27 cellular contexts compared by ENCODE assay signal in genomic region chr9:133910855-133911514, GRCh38.
DNase-seq lines count a peak whose midpoint lies in the region; ATAC-seq, FAIRE-seq and TF ChIP-seq lines count a peak whose summit lies in the region.
"Had no signal": no experiment of that assay in that cellular context is flagged by ENCODE, and none has a peak within 500 bp of the region (broad histone marks: within the 10 kb centered on the region; RNA-seq: fewer than 3 reads in every experiment).

No MANE protein-coding gene starts in this region.

- H3K27ac ChIP-seq in liver (ENCODE audit: low read depth in 1 of 2, low read length in 2 of 2) (peak overlapping the region; percentile 32 to 36), HepG2 (ENCODE audit: extremely low read length, insufficient read depth, low read length) (no peak overlapping the region), endodermal cell (ENCODE audit: low read depth, low read length) (no peak overlapping the region)
- H3K27ac ChIP-seq: thoracic aorta had no signal

- FAIRE-seq in HepG2 (lab: Jason Lieb, UNC): no peak
- FAIRE-seq: H1 had no signal

- no peak for DNase-seq in HepG2 (ENCODE audit: low spot score)
- no peak for DNase-seq in glutamatergic neuron
- no peak for DNase-seq in nephron progenitor cell
- peak; percentile 50 for DNase-seq in ureter (ENCODE audit: low spot score)
- no peak for DNase-seq in NCI-H1105 treated with DMSO at 0.1 percent for 48 hours (lab: John Stamatoyannopoulos, UW)
- no peak for DNase-seq in endodermal cell
- DNase-seq: 8988T; activated CD4-positive, alpha-beta T cell treated with anti-CD3 and anti-CD28 coated beads, Interleukin-2, amount 50 U/mL, for 1 hour; activated naive CD4-positive, alpha-beta T cell treated with anti-CD3 and anti-CD28 coated beads, Interleukin-2, amount 10 ng/mL, durations not matched to agents 7 days and 5 days; CD4-positive, CD25-positive, alpha-beta regulatory T cell; EL; hypothalamus; immature natural killer cell; left ventricle myocardium superior; NCI-H1694 treated with DMSO at 0.1 percent for 48 hours; NCI-H2171; NCI-H510A treated with DMSO at 0.1 percent for 48 hours; NK-92 treated with Interleukin-12 subunit alpha and Interleukin-12 subunit beta, amount 100 ng/mL, for 24 hours; PC-3; Right ventricle myocardium superior; stimulated activated CD4-positive, alpha-beta T cell treated with anti-CD3 and anti-CD28 coated beads, Interleukin-15, amount 100 ng/mL, for 24 hours; stimulated activated naive CD4-positive, alpha-beta T cell treated with Interleukin-2 at 50 U/mL for 16 hours had no signal

- H2AFZ ChIP-seq in HepG2 (ENCODE audit: low read length): no peak overlapping the region

- peaks cover 35% of the 10 kb centered on the region for H3K27me3 Mint-ChIP-seq in glutamatergic neuron (ENCODE audit: unreplicated experiment)
- peaks cover 12% of the 10 kb centered on the region for H3K27me3 Mint-ChIP-seq in nephron progenitor cell (ENCODE audit: low read depth, poor library complexity)
- no peaks in the 10 kb centered on the region for H3K27me3 Mint-ChIP-seq in endodermal cell (ENCODE audit: insufficient read depth)
- H3K27me3 Mint-ChIP-seq: CD4-positive, CD25-positive, alpha-beta regulatory T cell had no signal

- peaks cover 43% of the 10 kb centered on the region for H3K9me3 Mint-ChIP-seq in glutamatergic neuron (ENCODE audit: unreplicated experiment)
- no peaks in the 10 kb centered on the region for H3K9me3 Mint-ChIP-seq in nephron progenitor cell
- no peaks in the 10 kb centered on the region for H3K9me3 Mint-ChIP-seq in endodermal cell
- H3K9me3 Mint-ChIP-seq: activated T-helper 1 cell treated with anti-CD3 and anti-CD28 coated beads, Interleukin-12 subunit alpha, Interleukin-12 subunit beta, Interleukin-2, Interleukin-4 antibody, amounts not matched to agents 30 ng/mL and 10 ng/mL and 1 ng/mL, durations not matched to agents 14 hours and 24 hours and 36 hours; CD4-positive, CD25-positive, alpha-beta regulatory T cell; immature natural killer cell had no signal

- H4K20me1 ChIP-seq in HepG2 (ENCODE audit: insufficient read depth, low read length): 0 out of 2 replicates have a peak, but pooled peaks cover 2% of the 10 kb centered on the region

- ATAC-seq in HepG2 (no peak), GM18502 (IDR thresholded peaks at IDR 0.05; ENCODE audit: poor library complexity, unreplicated experiment) (no peak)
- ATAC-seq: left ventricle myocardium superior, PC-3 had no signal

- H3K9ac ChIP-seq in liver (ENCODE audit: low read depth in 1 of 2, low read length in 2 of 2): peak overlapping the region in 1 of 2 donors; percentile 51
- H3K9ac ChIP-seq in HepG2 (ENCODE audit: insufficient read depth, low read depth, low read length): no peak overlapping the region
- H3K9ac ChIP-seq in endodermal cell (ENCODE audit: extremely low read depth, low read length, poor library complexity, severe bottlenecking): no peak overlapping the region

- no peaks in the 10 kb centered on the region for H3K27me3 ChIP-seq in liver (ENCODE audit: control insufficient read depth in 4 of 4, insufficient read depth in 4 of 4, low read length in 3 of 4)
- no peaks in the 10 kb centered on the region for H3K27me3 ChIP-seq in HepG2 (ENCODE audit: control insufficient read depth in 1 of 2, insufficient read depth in 2 of 2, low read length in 2 of 2)
- H3K27me3 ChIP-seq in endodermal cell (ENCODE audit: control insufficient read depth, insufficient read depth, low read length, poor library complexity, severe bottlenecking): no peaks in the 10 kb centered on the region

- no peak for TF ChIP-seq CTCF in liver (IDR thresholded peaks at IDR 0.05; ENCODE audit: low read depth, low read length, missing input control)
- no peak for TF ChIP-seq CTCF in HepG2 (CRISPR knock-in tag; IDR thresholded peaks at IDR 0.05)
- no peak for TF ChIP-seq CTCF in glutamatergic neuron (IDR thresholded peaks at IDR 0.05; ENCODE audit: partially characterized antibody, unreplicated experiment)
- no peak for TF ChIP-seq CTCF in nephron progenitor cell (IDR thresholded peaks at IDR 0.05)
- no peak for TF ChIP-seq CTCF in endodermal cell (conservative IDR thresholded peaks at IDR 0.05)

- H3K27ac Mint-ChIP-seq in glutamatergic neuron (ENCODE audit: unreplicated experiment): peak overlapping the region; percentile 22
- peak overlapping the region; percentile 48 for H3K27ac Mint-ChIP-seq in nephron progenitor cell
- H3K27ac Mint-ChIP-seq in endodermal cell: no peak overlapping the region
- H3K27ac Mint-ChIP-seq: activated naive CD4-positive, alpha-beta T cell treated with anti-CD3 and anti-CD28 coated beads, Interleukin-2, amount 10 ng/mL, durations not matched to agents 7 days and 5 days; activated T-helper 1 cell treated with anti-CD3 and anti-CD28 coated beads, Interleukin-12 subunit alpha, Interleukin-12 subunit beta, Interleukin-2, Interleukin-4 antibody, amounts not matched to agents 30 ng/mL and 10 ng/mL and 1 ng/mL, durations not matched to agents 14 hours and 24 hours and 36 hours; CD4-positive, CD25-positive, alpha-beta regulatory T cell; immature natural killer cell had no signal

- in situ Hi-C loops in HepG2 (cut with HindIII; ENCODE audit: extremely low pct_ligation_motif_present, low pct_unique_long_range_greater_than_20kb): no loop called here

- H3K36me3 Mint-ChIP-seq in glutamatergic neuron (ENCODE audit: unreplicated experiment) (no peaks in the 10 kb centered on the region), nephron progenitor cell (ENCODE audit: low read depth) (no peaks in the 10 kb centered on the region), endodermal cell (ENCODE audit: low read depth) (peaks cover 2% of the 10 kb centered on the region)
- H3K36me3 Mint-ChIP-seq: activated naive CD4-positive, alpha-beta T cell treated with anti-CD3 and anti-CD28 coated beads, Interleukin-2, amount 10 ng/mL, durations not matched to agents 7 days and 5 days; CD4-positive, CD25-positive, alpha-beta regulatory T cell; immature natural killer cell had no signal

- no peak for TF ChIP-seq EP300 in HepG2 (IDR thresholded peaks at IDR 0.05; ENCODE audit: low read depth in 2 of 2, low read length in 2 of 2)
- TF ChIP-seq EP300 in HepG2 (CRISPR knock-in tag; IDR thresholded peaks at IDR 0.05; ENCODE audit: borderline replicate concordance): no peak

- H3K4me1 Mint-ChIP-seq in glutamatergic neuron (ENCODE audit: low read depth, unreplicated experiment) (peaks cover 72% of the 10 kb centered on the region), nephron progenitor cell (peaks cover 94% of the 10 kb centered on the region), endodermal cell (peaks cover 17% of the 10 kb centered on the region)
- H3K4me1 Mint-ChIP-seq: activated naive CD4-positive, alpha-beta T cell treated with anti-CD3 and anti-CD28 coated beads, Interleukin-2, amount 10 ng/mL, durations not matched to agents 7 days and 5 days; CD4-positive, CD25-positive, alpha-beta regulatory T cell; immature natural killer cell had no signal

- H3K9me3 ChIP-seq in liver (ENCODE audit: control insufficient read depth in 4 of 4, low read length in 3 of 4) (no peaks in the 10 kb centered on the region), HepG2 (ENCODE audit: low read length) (no peaks in the 10 kb centered on the region), endodermal cell (ENCODE audit: control insufficient read depth, low read length) (no peaks in the 10 kb centered on the region)
- H3K9me3 ChIP-seq: thoracic aorta had no signal

- CTCF ChIA-PET in HepG2 (lab: Yijun Ruan, JAX; ENCODE audit: low intra/inter-chr PET ratio, low total read pairs): no interaction called here

- 55% methylated on average over 26 of the region's 26 CpGs for WGBS in liver
- 92% methylated on average over 18 of the region's 26 CpGs for WGBS in HepG2 (ENCODE audit: low lambda C conversion rate)
- WGBS in endodermal cell (ENCODE audit: insufficient coverage in 1 of 2, insufficient read length in 1 of 2), 2 experiments: 91 to 98% methylated on average over 17 to 26 of the region's 26 CpGs

- TF ChIP-seq RAD21 in liver (IDR thresholded peaks at IDR 0.05): peak in 1 of 2 donors; percentile 13
- no peak for TF ChIP-seq RAD21 in HepG2 (CRISPR knock-in tag; IDR thresholded peaks at IDR 0.05)

- no peak for TF ChIP-seq POLR2A in HepG2 (IDR thresholded peaks at IDR 0.05; ENCODE audit: insufficient read depth in 1 of 2, low read depth in 2 of 2, low read length in 2 of 2)

- BruUV-seq in HepG2 (replicated peaks; lab: Mats Ljungman, UMichigan): no TSS peak

- intact Hi-C loops in HepG2 (cut with micrococcal nuclease; ENCODE audit: unreplicated experiment): no loop called here

- H3K4me3 Mint-ChIP-seq in glutamatergic neuron (ENCODE audit: unreplicated experiment) (no peak overlapping the region), nephron progenitor cell (no peak overlapping the region), endodermal cell (no peak overlapping the region)
- H3K4me3 Mint-ChIP-seq: activated naive CD4-positive, alpha-beta T cell treated with anti-CD3 and anti-CD28 coated beads, Interleukin-2, amount 10 ng/mL, durations not matched to agents 7 days and 5 days; activated T-helper 1 cell treated with anti-CD3 and anti-CD28 coated beads, Interleukin-12 subunit alpha, Interleukin-12 subunit beta, Interleukin-2, Interleukin-4 antibody, amounts not matched to agents 30 ng/mL and 10 ng/mL and 1 ng/mL, durations not matched to agents 14 hours and 24 hours and 36 hours; CD4-positive, CD25-positive, alpha-beta regulatory T cell; immature natural killer cell had no signal

- H3K36me3 ChIP-seq in liver (ENCODE audit: control insufficient read depth in 4 of 4, insufficient read depth in 3 of 4, low read depth in 1 of 4, low read length in 3 of 4) (no peaks in the 10 kb centered on the region), HepG2 (replicated peaks in 1 of 2; ENCODE audit: control insufficient read depth in 1 of 2, insufficient read depth in 2 of 2, low read length in 2 of 2) (peaks cover 5 to 9% of the 10 kb centered on the region in 2 experiments; a peak in 2 of 5 replicates), endodermal cell (ENCODE audit: control insufficient read depth, insufficient read depth, low read length) (no peaks in the 10 kb centered on the region)
- H3K36me3 ChIP-seq: thoracic aorta had no signal

- POLR2A ChIA-PET in HepG2 (lab: Yijun Ruan, JAX): interaction anchor here (1.3 kb wide), 1 partner anchor 19 kb away, joined by 6 read pairs; no protein-coding TSS in a partner anchor

- H3K79me2 ChIP-seq in HepG2 (ENCODE audit: insufficient read depth, low read length): peaks cover 82% of the 10 kb centered on the region

- H3K4me3 ChIP-seq in liver (ENCODE audit: low read depth in 1 of 3, low read length in 3 of 3): no peak overlapping the region
- no peak overlapping the region for H3K4me3 ChIP-seq in HepG2 (replicated peaks in 1 of 3; ENCODE audit: insufficient read depth in 1 of 3, low read depth in 2 of 3, low read length in 3 of 3)
- H3K4me3 ChIP-seq in endodermal cell (ENCODE audit: low read length): no peak overlapping the region
- H3K4me3 ChIP-seq: thoracic aorta had no signal

- no peak overlapping the region for H3K4me2 ChIP-seq in HepG2 (ENCODE audit: low read depth, low read length)

- H3K4me1 ChIP-seq in liver (ENCODE audit: control insufficient read depth in 4 of 4, insufficient read depth in 4 of 4, low read length in 3 of 4) (peaks cover 4 to 44% (median 27%) of the 10 kb centered on the region in 4 donors), HepG2 (ENCODE audit: insufficient read depth, low read length) (peaks cover 45% of the 10 kb centered on the region), endodermal cell (ENCODE audit: control insufficient read depth, insufficient read depth, low read length) (no peaks in the 10 kb centered on the region)

Comparison
In these comparisons a context has a peak if more than half of its experiments do, and no peak if none do; other contexts are left out.
1. H3K27ac ChIP-seq: peak in liver (2 of 2); none in HepG2 (single experiment) and endodermal cell (single experiment).